Comparison of ENCODE assay signal across 18 cellular contexts in genomic region chr16:63372283-63372682, GRCh38.
DNase-seq lines count a peak whose midpoint lies in the region; ATAC-seq, FAIRE-seq and TF ChIP-seq lines count a peak whose summit lies in the region.
"Had no signal": no experiment of that assay in that cellular context is flagged by ENCODE, and none has a peak within 500 bp of the region (broad histone marks: within the 10 kb centered on the region; RNA-seq: fewer than 3 reads in every experiment).

No MANE protein-coding gene starts in this region.

- no peak for DNase-seq in SK-N-SH
- DNase-seq in WTC11 (ENCODE audit: low spot score): no peak
- no peak for DNase-seq in hepatocyte (ENCODE audit: low spot score)
- no peak for DNase-seq in neuronal stem cell (ENCODE audit: low spot score)
- DNase-seq in NCI-H187 treated with DMSO at 0.1 percent for 48 hours (lab: John Stamatoyannopoulos, UW): no peak
- no peak for DNase-seq in cortex of kidney (lab: John Stamatoyannopoulos, UW)
- no peak for DNase-seq in RCC 7860 (ENCODE audit: low spot score)
- DNase-seq: CD8-positive, alpha-beta T cell; GDM1; GM23248; H7; KG1 had no signal

- H3K9me3 Mint-ChIP-seq in WTC11: peaks cover 17% of the 10 kb centered on the region

- no peaks in the 10 kb centered on the region for H3K79me2 ChIP-seq in SK-N-SH (ENCODE audit: insufficient read depth)
- no peaks in the 10 kb centered on the region for H3K79me2 ChIP-seq in hepatocyte

- no peak overlapping the region for H3K18ac ChIP-seq in neuronal stem cell (ENCODE audit: low read length)

- H3K9me2 ChIP-seq in SK-N-SH (no peaks in the 10 kb centered on the region), hepatocyte (replicated peaks; ENCODE audit: insufficient read depth) (no peaks in the 10 kb centered on the region)

- peaks cover 33% of the 10 kb centered on the region for H3K4me1 Mint-ChIP-seq in WTC11
- H3K4me1 Mint-ChIP-seq: B cell had no signal

- no peak overlapping the region for H4K8ac ChIP-seq in neuronal stem cell (ENCODE audit: low read depth, low read length)

- H3K27me3 Mint-ChIP-seq in WTC11 (ENCODE audit: low read depth): no peaks in the 10 kb centered on the region; the same call in 1 of the 2 replicates
- H3K27me3 Mint-ChIP-seq: B cell had no signal

- H3K4me3 ChIP-seq in SK-N-SH (ENCODE audit: low read depth in 2 of 2, low read length in 1 of 2): no peak overlapping the region
- no peak overlapping the region for H3K4me3 ChIP-seq in hepatocyte
- no peak overlapping the region for H3K4me3 ChIP-seq in neuronal stem cell (ENCODE audit: low read length in 2 of 2)
- H3K4me3 ChIP-seq: BLaER1 treated with 17β-estradiol and CSF1 and Interleukin-3, amounts not matched to agents 10 nM and 100 nM; GM23248 had no signal

- H3K4me1 ChIP-seq in SK-N-SH (ENCODE audit: control insufficient read depth in 1 of 2, insufficient read depth in 2 of 2, low read depth in 1 of 2, low read length in 1 of 2) (no peaks in the 10 kb centered on the region), hepatocyte (ENCODE audit: insufficient read depth) (peaks cover 8% of the 10 kb centered on the region), neuronal stem cell (ENCODE audit: control insufficient read depth in 2 of 2, insufficient read depth in 1 of 2, low read depth in 1 of 2, low read length in 2 of 2) (peaks cover 0 to 9% of the 10 kb centered on the region in 2 donors)

- 0 out of 2 replicates have a peak, but pooled peaks cover 3% of the 10 kb centered on the region for H3K36me3 Mint-ChIP-seq in WTC11
- H3K36me3 Mint-ChIP-seq: CD8-positive, alpha-beta T cell had no signal

- H2BK120ac ChIP-seq in neuronal stem cell (ENCODE audit: low read depth, low read length): no peak overlapping the region

- H3K27me3 ChIP-seq in SK-N-SH (ENCODE audit: insufficient read depth) (no peaks in the 10 kb centered on the region), hepatocyte (no peaks in the 10 kb centered on the region), neuronal stem cell (ENCODE audit: control insufficient read depth in 3 of 3, insufficient read depth in 3 of 3, low read depth in 1 of 3, low read length in 3 of 3) (no peaks in the 10 kb centered on the region)
- H3K27me3 ChIP-seq: BLaER1 treated with 17β-estradiol and CSF1 and Interleukin-3, amounts not matched to agents 10 nM and 100 nM had no signal

- no peak overlapping the region for H2BK15ac ChIP-seq in neuronal stem cell (ENCODE audit: low read length)

- TF ChIP-seq CTCF in SK-N-SH (IDR thresholded peaks at IDR 0.05) (no peak), WTC11 (IDR thresholded peaks at IDR 0.05) (no peak), hepatocyte (IDR thresholded peaks at IDR 0.05; ENCODE audit: poor library complexity) (no peak)

- 0 out of 2 replicates have a peak overlapping the region, but pooled peaks have one; percentile 62 for H3K27ac Mint-ChIP-seq in WTC11
- H3K27ac Mint-ChIP-seq: B cell; CD8-positive, alpha-beta T cell had no signal

- TF ChIP-seq EP300 in SK-N-SH (IDR thresholded peaks at IDR 0.05; ENCODE audit: borderline replicate concordance in 1 of 2, low read depth in 1 of 2, low read length in 1 of 2): no peak

- no peak for FAIRE-seq in RCC 7860 (lab: Jason Lieb, UNC)
- FAIRE-seq: D721Med, GM12892, GM18507 had no signal

- no peak overlapping the region for H2BK12ac ChIP-seq in neuronal stem cell (ENCODE audit: low read length)

- H3K9me3 ChIP-seq in SK-N-SH (no peaks in the 10 kb centered on the region), hepatocyte (ENCODE audit: low read depth) (no peaks in the 10 kb centered on the region), neuronal stem cell (replicated peaks in 1 of 2; ENCODE audit: control insufficient read depth in 2 of 2, insufficient read depth in 1 of 2, low read depth in 1 of 2, low read length in 2 of 2) (peaks cover 0 to 7% of the 10 kb centered on the region in 2 donors)

- POLR2A ChIA-PET in SK-N-SH (lab: Yijun Ruan, JAX): no interaction called here
- POLR2A ChIA-PET in WTC11 (lab: Charles Lee): no interaction called here

- H3K9ac ChIP-seq in SK-N-SH (no peak overlapping the region), neuronal stem cell (ENCODE audit: low read depth, low read length, poor library complexity) (no peak overlapping the region)
- H3K9ac ChIP-seq: BLaER1 treated with 17β-estradiol and CSF1 and Interleukin-3, amounts not matched to agents 10 nM and 100 nM; GM23248 had no signal

- H2AFZ ChIP-seq in SK-N-SH (ENCODE audit: low read depth) (peak overlapping the region; percentile 33; the same call in 1 of the 2 replicates), hepatocyte (no peak overlapping the region), neuronal stem cell (ENCODE audit: low read length) (peak overlapping the region; percentile 4)
- H2AFZ ChIP-seq: GM23248 had no signal

- H3K4ac ChIP-seq in neuronal stem cell (ENCODE audit: low read length): no peak overlapping the region

- no peaks in the 10 kb centered on the region for H3K36me3 ChIP-seq in SK-N-SH (replicated peaks in 1 of 2; ENCODE audit: control insufficient read depth in 1 of 2, insufficient read depth in 2 of 2, low read length in 1 of 2)
- no peaks in the 10 kb centered on the region for H3K36me3 ChIP-seq in hepatocyte (replicated peaks; ENCODE audit: insufficient read depth, low read depth)
- H3K36me3 ChIP-seq in neuronal stem cell (replicated peaks in 1 of 2; ENCODE audit: control insufficient read depth in 2 of 2, insufficient read depth in 2 of 2, low read length in 2 of 2): no peaks in the 10 kb centered on the region
- H3K36me3 ChIP-seq: BLaER1 treated with 17β-estradiol and CSF1 and Interleukin-3, amounts not matched to agents 10 nM and 100 nM had no signal

- H3K4me3 Mint-ChIP-seq in WTC11: no peak overlapping the region
- H3K4me3 Mint-ChIP-seq: B cell; CD8-positive, alpha-beta T cell had no signal

- CTCF ChIA-PET in SK-N-SH (lab: Yijun Ruan, JAX) (interaction anchor here (0.7 kb wide), 1 partner anchor 11 kb away, joined by 3 read pairs; no protein-coding TSS in a partner anchor), WTC11 (lab: Charles Lee) (no interaction called here)

- H3K27ac ChIP-seq in SK-N-SH (ENCODE audit: low read depth in 2 of 2, low read length in 1 of 2) (no peak overlapping the region), hepatocyte (no peak overlapping the region), neuronal stem cell (replicated peaks; ENCODE audit: low read length) (no peak overlapping the region)
- H3K27ac ChIP-seq: BLaER1 treated with 17β-estradiol and CSF1 and Interleukin-3, amounts not matched to agents 10 nM and 100 nM; GM23248 had no signal

- H4K20me1 ChIP-seq in SK-N-SH (ENCODE audit: insufficient read depth): no peaks in the 10 kb centered on the region
- H4K20me1 ChIP-seq in hepatocyte (ENCODE audit: insufficient read depth, poor library complexity, severe bottlenecking): no peaks in the 10 kb centered on the region
- H4K20me1 ChIP-seq: BLaER1 treated with 17β-estradiol and CSF1 and Interleukin-3, amounts not matched to agents 10 nM and 100 nM had no signal

- no peak overlapping the region for H2BK5ac ChIP-seq in neuronal stem cell (ENCODE audit: low read length)

- H4K91ac ChIP-seq in neuronal stem cell (ENCODE audit: low read depth, low read length, poor library complexity): no peak overlapping the region

- no peak overlapping the region for H2AK5ac ChIP-seq in neuronal stem cell (ENCODE audit: low read depth, low read length)

- no peak overlapping the region for H3K23ac ChIP-seq in neuronal stem cell (ENCODE audit: low read depth, low read length, poor library complexity)

- H3K14ac ChIP-seq in neuronal stem cell (ENCODE audit: low read length): no peak overlapping the region

- 46% methylated on average over 3 of the region's 3 CpGs for WGBS in SK-N-SH (ENCODE audit: low lambda C conversion rate)
- WGBS in hepatocyte (ENCODE audit: low lambda C conversion rate, missing lambda C conversion rate): 27% methylated on average over 3 of the region's 3 CpGs
- no CpG with 5 or more reads among the region's 3 CpGs for WGBS in neuronal stem cell (ENCODE audit: extremely low coverage in 2 of 2, insufficient read length in 2 of 2, insufficient replicate concordance in 1 of 2), 2 donors

- no peaks in the 10 kb centered on the region for H3K79me1 ChIP-seq in neuronal stem cell (ENCODE audit: low read depth, low read length)

- no peak for TF ChIP-seq RAD21 in SK-N-SH (IDR thresholded peaks at IDR 0.05; ENCODE audit: low read length)

- H3K4me2 ChIP-seq in SK-N-SH (no peak overlapping the region), hepatocyte (peak overlapping the region; percentile 36), neuronal stem cell (ENCODE audit: insufficient read depth, low read length, poor library complexity, severe bottlenecking) (no peak overlapping the region)
- H3K4me2 ChIP-seq: BLaER1 treated with 17β-estradiol and CSF1 and Interleukin-3, amounts not matched to agents 10 nM and 100 nM had no signal

- ATAC-seq in SK-N-SH treated with all-trans-retinoic acid at 6 μM for 48 hours: no peak
- ATAC-seq in WTC11: no peak
- ATAC-seq: CD8-positive, alpha-beta T cell had no signal

- H3F3A ChIP-seq in SK-N-SH (replicated peaks; ENCODE audit: insufficient read depth): no peaks in the 10 kb centered on the region

TF ChIP-seq in SK-N-SH, 30 proteins besides CTCF, POLR2A, EP300 and RAD21 (continues in another document):
- no peak for TF ChIP-seq FOXJ3 (CRISPR knock-in tag; IDR thresholded peaks at IDR 0.05)

TF ChIP-seq in WTC11, 78 proteins besides CTCF, POLR2A, EP300 and RAD21 (continues in another document):
- TF ChIP-seq ZNF121 (CRISPR knock-in tag; IDR thresholded peaks at IDR 0.05) (no peak), ATF6 (CRISPR knock-in tag; IDR thresholded peaks at IDR 0.05) (no peak), SMAD4 (CRISPR knock-in tag; IDR thresholded peaks at IDR 0.05) (no peak)
